1 cellular context compared by ENCODE assay signal in genomic region chr2:216081012-216081411, GRCh38.
TF ChIP-seq lines count a peak whose summit lies in the region.

No MANE protein-coding gene starts in this region.

TF ChIP-seq in HEK293, 187 proteins besides CTCF, POLR2A, EP300 and RAD21 (continued from another document):
- TF ChIP-seq REST (tag by site-specific recombination; IDR thresholded peaks at IDR 0.05) (no peak), ZNF558 (tag by site-specific recombination; IDR thresholded peaks at IDR 0.05) (no peak), PATZ1 (tag by site-specific recombination; IDR thresholded peaks at IDR 0.05) (no peak), GFI1B (tag by site-specific recombination; IDR thresholded peaks at IDR 0.05) (no peak)
